Comparison of ENCODE assay signal across 1 cellular context in genomic region chr3:37418357-37418756, GRCh38.
TF ChIP-seq lines count a peak whose summit lies in the region.

No MANE protein-coding gene starts in this region.

TF ChIP-seq in K562, 482 proteins besides CTCF, POLR2A, EP300 and RAD21 (continued from another document):
- TF ChIP-seq EHMT2 (IDR thresholded peaks at IDR 0.05) (no peak), ZNF764 (CRISPR knock-in tag; IDR thresholded peaks at IDR 0.05; ENCODE audit: low read depth) (no peak), ZNF184 (CRISPR knock-in tag; IDR thresholded peaks at IDR 0.05) (peak; percentile 95), MAFF (IDR thresholded peaks at IDR 0.05; ENCODE audit: low read length) (no peak), DACH1 (IDR thresholded peaks at IDR 0.05; ENCODE audit: partially characterized antibody) (peak; percentile 38), ILF3 (IDR thresholded peaks at IDR 0.05; ENCODE audit: borderline replicate concordance) (no peak)
